ENCODE assay signal across 14 cellular contexts in genomic region chr1:225818229-225818628, GRCh38. TPM values are rescaled to one million over a fixed set of nuclear protein-coding genes. Genes with fewer than 3 reads are reported as not detected.
DNase-seq lines count a peak whose midpoint lies in the region; ATAC-seq and TF ChIP-seq lines count a peak whose summit lies in the region.
"Had no signal": no experiment of that assay in that cellular context is flagged by ENCODE, and none has a peak within 500 bp of the region (broad histone marks: within the 10 kb centered on the region; RNA-seq: fewer than 3 reads in every experiment).

No MANE protein-coding gene starts in this region.

- no peak overlapping the region for H2AFZ ChIP-seq in GM23338
- no peak overlapping the region for H2AFZ ChIP-seq in smooth muscle cell (ENCODE audit: low read depth)

- ATAC-seq in GM23338 (peak; percentile 11; the same call in 2 of the 3 replicates), left lung (no peak)
- no peak for ATAC-seq in activated CD8-positive, alpha-beta memory T cell treated with anti-CD3 and anti-CD28 coated beads, Interleukin-2, amount 10 ng/mL, durations not matched to agents 7 days and 5 days
- ATAC-seq: stimulated activated memory B cell treated with anti-CD40 and anti-IgM and Interleukin-4, amounts not matched to agents 10 μg/mL and 1 μg/mL and 100 μg/mL, for 72 hours had no signal

- H3K27ac ChIP-seq in GM23338 (ENCODE audit: low read depth), result peak overlapping the region; percentile 87; the same call in 1 of the 2 replicates
- peak overlapping the region; percentile 94 for H3K27ac ChIP-seq in angular gyrus (ENCODE audit: low read depth, low read length)
- peak overlapping the region; percentile 83 to 92 for H3K27ac ChIP-seq in left lung
- peak overlapping the region; percentile 25 for H3K27ac ChIP-seq in smooth muscle cell (ENCODE audit: low read depth)
- H3K27ac ChIP-seq: SK-N-MC had no signal

- no peak for DNase-seq in GM23338 (ENCODE audit: low spot score)
- DNase-seq in left lung, result no peak
- no peak for DNase-seq in smooth muscle cell (lab: John Stamatoyannopoulos, UW; ENCODE audit: unreplicated experiment)
- no peak for DNase-seq in NCI-H1417 treated with DMSO at 0.1 percent for 48 hours (lab: John Stamatoyannopoulos, UW)
- DNase-seq in SW480 (ENCODE audit: low spot score), result no peak
- no peak for DNase-seq in activated CD8-positive, alpha-beta memory T cell treated with anti-CD3 and anti-CD28 coated beads, Interleukin-2, amount 10 ng/mL, durations not matched to agents 7 days and 5 days
- no peak for DNase-seq in GF-D8 (lab: John Stamatoyannopoulos, UW)
- DNase-seq: activated gamma-delta T cell; CD4-positive, alpha-beta T cell; naive B cell; NCI-H345 had no signal

- H3K4me3 ChIP-seq in GM23338 (no peak overlapping the region), left lung (no peak overlapping the region), smooth muscle cell (no peak overlapping the region)
- H3K4me3 ChIP-seq: SK-N-MC had no signal

- H3K4me3 Mint-ChIP-seq in GM23338, result peak overlapping the region; percentile 9; the same call in 1 of the 3 replicates
- no peak overlapping the region for H3K4me3 Mint-ChIP-seq in activated CD8-positive, alpha-beta memory T cell treated with anti-CD3 and anti-CD28 coated beads, Interleukin-2, amount 10 ng/mL, durations not matched to agents 7 days and 5 days
- H3K4me3 Mint-ChIP-seq: CD4-positive, alpha-beta T cell; naive B cell; stimulated activated memory B cell treated with anti-CD40 and anti-IgM and Interleukin-4, amounts not matched to agents 10 μg/mL and 1 μg/mL and 100 μg/mL, for 72 hours had no signal

- no peaks in the 10 kb centered on the region for H3K36me3 ChIP-seq in GM23338 (ENCODE audit: insufficient read depth)
- H3K36me3 ChIP-seq in left lung, result no peaks in the 10 kb centered on the region
- H3K36me3 ChIP-seq in smooth muscle cell (ENCODE audit: low read depth), result no peaks in the 10 kb centered on the region

- no peaks in the 10 kb centered on the region for H3K9me2 ChIP-seq in GM23338 (ENCODE audit: insufficient read depth)

- no peaks in the 10 kb centered on the region; the same call in none of the 2 replicates for H4K20me1 ChIP-seq in GM23338 (replicated peaks; ENCODE audit: insufficient read depth)
- H4K20me1 ChIP-seq in smooth muscle cell (ENCODE audit: low read depth), result peaks cover 2% of the 10 kb centered on the region

- H3K27me3 ChIP-seq in GM23338 (ENCODE audit: insufficient read depth) (no peaks in the 10 kb centered on the region), left lung (no peaks in the 10 kb centered on the region), smooth muscle cell (ENCODE audit: low read depth) (no peaks in the 10 kb centered on the region)

- H3K9me3 Mint-ChIP-seq in GM23338, result no peaks in the 10 kb centered on the region
- no peaks in the 10 kb centered on the region for H3K9me3 Mint-ChIP-seq in activated CD8-positive, alpha-beta memory T cell treated with anti-CD3 and anti-CD28 coated beads, Interleukin-2, amount 10 ng/mL, durations not matched to agents 7 days and 5 days (ENCODE audit: low read depth)
- H3K9me3 Mint-ChIP-seq: CD4-positive, alpha-beta T cell; naive B cell had no signal

- H3K9me3 ChIP-seq in left lung, result no peaks in the 10 kb centered on the region
- H3K9me3 ChIP-seq in smooth muscle cell (replicated peaks; ENCODE audit: low read depth), result no peaks in the 10 kb centered on the region

- H3K9ac ChIP-seq in smooth muscle cell (ENCODE audit: low read depth), result no peak overlapping the region

- peak overlapping the region; percentile 52 for H3K4me2 ChIP-seq in GM23338
- H3K4me2 ChIP-seq in smooth muscle cell, result peak overlapping the region; percentile 20

- H3K27me3 Mint-ChIP-seq in GM23338 (ENCODE audit: insufficient read depth, low read depth, poor library complexity), result peaks cover 4% of the 10 kb centered on the region
- peaks cover 3% of the 10 kb centered on the region for H3K27me3 Mint-ChIP-seq in activated CD8-positive, alpha-beta memory T cell treated with anti-CD3 and anti-CD28 coated beads, Interleukin-2, amount 10 ng/mL, durations not matched to agents 7 days and 5 days
- H3K27me3 Mint-ChIP-seq: CD4-positive, alpha-beta T cell; naive B cell; stimulated activated memory B cell treated with anti-CD40 and anti-IgM and Interleukin-4, amounts not matched to agents 10 μg/mL and 1 μg/mL and 100 μg/mL, for 72 hours had no signal

- H3K36me3 Mint-ChIP-seq in GM23338 (ENCODE audit: low read depth), result peaks cover 18% of the 10 kb centered on the region
- no peaks in the 10 kb centered on the region for H3K36me3 Mint-ChIP-seq in activated CD8-positive, alpha-beta memory T cell treated with anti-CD3 and anti-CD28 coated beads, Interleukin-2, amount 10 ng/mL, durations not matched to agents 7 days and 5 days
- H3K36me3 Mint-ChIP-seq: naive B cell; stimulated activated memory B cell treated with anti-CD40 and anti-IgM and Interleukin-4, amounts not matched to agents 10 μg/mL and 1 μg/mL and 100 μg/mL, for 72 hours had no signal

- TF ChIP-seq CTCF in GM23338 (conservative IDR thresholded peaks at IDR 0.05; ENCODE audit: low read depth in 2 of 2) (no peak), left lung (IDR thresholded peaks at IDR 0.05) (no peak), smooth muscle cell (IDR thresholded peaks at IDR 0.05; ENCODE audit: borderline replicate concordance, insufficient read depth, poor library complexity, severe bottlenecking) (no peak)

- peaks cover 47% of the 10 kb centered on the region for H3K4me1 Mint-ChIP-seq in GM23338
- H3K4me1 Mint-ChIP-seq in activated CD8-positive, alpha-beta memory T cell treated with anti-CD3 and anti-CD28 coated beads, Interleukin-2, amount 10 ng/mL, durations not matched to agents 7 days and 5 days, result peaks cover 7% of the 10 kb centered on the region
- H3K4me1 Mint-ChIP-seq: naive B cell; stimulated activated memory B cell treated with anti-CD40 and anti-IgM and Interleukin-4, amounts not matched to agents 10 μg/mL and 1 μg/mL and 100 μg/mL, for 72 hours had no signal

- H3K27ac Mint-ChIP-seq in GM23338, result peak overlapping the region; percentile 96
- no peak overlapping the region for H3K27ac Mint-ChIP-seq in activated CD8-positive, alpha-beta memory T cell treated with anti-CD3 and anti-CD28 coated beads, Interleukin-2, amount 10 ng/mL, durations not matched to agents 7 days and 5 days
- H3K27ac Mint-ChIP-seq: CD4-positive, alpha-beta T cell; stimulated activated memory B cell treated with anti-CD40 and anti-IgM and Interleukin-4, amounts not matched to agents 10 μg/mL and 1 μg/mL and 100 μg/mL, for 72 hours had no signal

- WGBS in smooth muscle cell (ENCODE audit: low lambda C conversion rate), result 80% methylated on average over 7 of the region's 7 CpGs

- CTCF ChIA-PET in activated CD8-positive, alpha-beta memory T cell treated with anti-CD3 and anti-CD28 coated beads, Interleukin-2, amount 10 ng/mL, durations not matched to agents 7 days and 5 days (lab: Charles Lee), result no interaction called here

- H3F3A ChIP-seq in GM23338 (replicated peaks; ENCODE audit: low read depth) (0 out of 2 replicates have a peak, but pooled peaks cover 6% of the 10 kb centered on the region), smooth muscle cell (ENCODE audit: low read depth) (peaks cover 21% of the 10 kb centered on the region)

- intact Hi-C loops in left lung (cut with DNase I), result no loop called here

- H3K79me2 ChIP-seq in GM23338 (replicated peaks; ENCODE audit: insufficient read depth) (peaks cover 77% of the 10 kb centered on the region), smooth muscle cell (ENCODE audit: low read depth) (peaks cover 24% of the 10 kb centered on the region)

- H3K4me1 ChIP-seq in GM23338 (ENCODE audit: insufficient read depth) (peaks cover 40% of the 10 kb centered on the region), left lung (peaks cover 51 to 57% of the 10 kb centered on the region in 2 donors), smooth muscle cell (ENCODE audit: low read depth) (peaks cover 28% of the 10 kb centered on the region)

RNA-seq across cellular contexts. Expression of gene EPHX1, which starts 8.3 kb away (rescaled TPM):
- 46.5 and 47.0 TPM in 2 replicates for total RNA-seq in GM23338 (2014; rRNA removed; shearing (Covaris generic))
- 15.3 and 17.3 TPM in 2 replicates for polyA plus RNA-seq in GM23338 (2016; fragmentation: Nextera tagmentation; extraction: Ambion mirVana)
- total RNA-seq in left lung, result 100 to 1,000 TPM; 116 to 305 TPM
- total RNA-seq in smooth muscle cell, result 9.8 and 16.1 TPM in 2 replicates
- 22.2 and 29.2 TPM in 2 replicates for polyA plus RNA-seq in smooth muscle cell
- under 1 TPM; 0.68 to 0.85 TPM for total RNA-seq in activated CD8-positive, alpha-beta memory T cell treated with anti-CD3 and anti-CD28 coated beads, Interleukin-2, amount 10 ng/mL, durations not matched to agents 7 days and 5 days

RNA-seq across cellular contexts. Expression of gene SRP9, which starts 40.6 kb away (rescaled TPM):
- 640 and 749 TPM in 2 replicates for total RNA-seq in GM23338 (2014; rRNA removed; shearing (Covaris generic))
- polyA plus RNA-seq in GM23338 (2016; fragmentation: Nextera tagmentation; extraction: Ambion mirVana), result 590 and 728 TPM in 2 replicates
- total RNA-seq in left lung, result 100 to 1,000 TPM; 195 to 204 TPM
- total RNA-seq in smooth muscle cell, result 394 and 449 TPM in 2 replicates
- polyA plus RNA-seq in smooth muscle cell, result 301 TPM in 2 replicates
- 100 to 1,000 TPM; 198 to 225 TPM for total RNA-seq in activated CD8-positive, alpha-beta memory T cell treated with anti-CD3 and anti-CD28 coated beads, Interleukin-2, amount 10 ng/mL, durations not matched to agents 7 days and 5 days

Comparison
In these comparisons a context has a peak if more than half of its experiments do, and no peak if none do; other contexts are left out.
1. H3K27ac ChIP-seq: peak in every context shown above with its lines; median percentile 94 in angular gyrus; 88 in left lung; 87 in GM23338; 25 in smooth muscle cell.